1 cellular context compared by ENCODE assay signal in the genomic region with DNA sequence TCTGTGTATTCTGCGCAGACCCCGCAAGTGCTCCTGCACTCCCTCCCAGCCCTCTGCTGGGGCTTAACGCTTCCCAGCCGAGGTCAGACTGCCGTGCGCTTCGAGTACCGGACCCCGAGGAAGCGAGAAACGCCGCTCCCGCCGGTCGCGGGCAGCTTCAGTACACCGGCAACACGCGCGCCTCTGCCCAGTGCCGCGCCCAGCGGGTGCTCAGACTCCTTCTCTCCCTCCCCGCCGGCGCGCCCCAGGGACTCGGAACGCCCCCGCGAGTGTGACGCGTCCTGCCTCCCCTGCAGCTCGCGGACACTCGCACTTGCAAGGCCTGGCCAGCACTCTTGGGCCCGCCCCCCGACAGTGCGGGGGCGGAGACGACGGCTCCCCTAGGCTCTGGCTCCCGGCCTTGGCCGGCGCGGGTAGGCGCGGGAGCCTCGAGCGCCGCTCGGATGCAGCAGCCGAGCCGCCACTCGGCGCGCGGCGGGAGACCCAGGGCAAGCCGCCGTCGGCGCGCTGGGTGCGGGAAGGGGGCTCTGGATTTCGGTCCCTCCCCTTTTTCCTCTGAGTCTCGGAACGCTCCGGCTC.
TF ChIP-seq lines count a peak whose summit lies in the region.

A gene with protein sequence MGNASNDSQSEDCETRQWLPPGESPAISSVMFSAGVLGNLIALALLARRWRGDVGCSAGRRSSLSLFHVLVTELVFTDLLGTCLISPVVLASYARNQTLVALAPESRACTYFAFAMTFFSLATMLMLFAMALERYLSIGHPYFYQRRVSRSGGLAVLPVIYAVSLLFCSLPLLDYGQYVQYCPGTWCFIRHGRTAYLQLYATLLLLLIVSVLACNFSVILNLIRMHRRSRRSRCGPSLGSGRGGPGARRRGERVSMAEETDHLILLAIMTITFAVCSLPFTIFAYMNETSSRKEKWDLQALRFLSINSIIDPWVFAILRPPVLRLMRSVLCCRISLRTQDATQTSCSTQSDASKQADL (plus strand): TSS at position 410 of the 579 bp plus-strand sequence. CDS start 237 bp downstream, outside the sequence.

TF ChIP-seq in HepG2, 621 proteins besides CTCF, POLR2A, EP300 and RAD21 (continued from another document):
- TF ChIP-seq, protein P1, sequence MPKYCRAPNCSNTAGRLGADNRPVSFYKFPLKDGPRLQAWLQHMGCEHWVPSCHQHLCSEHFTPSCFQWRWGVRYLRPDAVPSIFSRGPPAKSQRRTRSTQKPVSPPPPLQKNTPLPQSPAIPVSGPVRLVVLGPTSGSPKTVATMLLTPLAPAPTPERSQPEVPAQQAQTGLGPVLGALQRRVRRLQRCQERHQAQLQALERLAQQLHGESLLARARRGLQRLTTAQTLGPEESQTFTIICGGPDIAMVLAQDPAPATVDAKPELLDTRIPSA (CRISPR knock-in tag; IDR thresholded peaks at IDR 0.05; ENCODE audit: borderline replicate concordance) = no peak
- TF ChIP-seq HDAC1 (CRISPR knock-in tag; IDR thresholded peaks at IDR 0.05) (no peak), ZNF652 (CRISPR knock-in tag; IDR thresholded peaks at IDR 0.05; ENCODE audit: borderline replicate concordance, low read depth) (no peak), TAF15 (IDR thresholded peaks at IDR 0.05; ENCODE audit: low read depth, low read length, poor library complexity, severe bottlenecking) (no peak), ZSCAN12 (CRISPR knock-in tag; IDR thresholded peaks at IDR 0.05) (no peak)
TF ChIP-seq in HepG2: peak in this region for 0.
